21 cellular contexts compared by ENCODE assay signal in the genomic region with DNA sequence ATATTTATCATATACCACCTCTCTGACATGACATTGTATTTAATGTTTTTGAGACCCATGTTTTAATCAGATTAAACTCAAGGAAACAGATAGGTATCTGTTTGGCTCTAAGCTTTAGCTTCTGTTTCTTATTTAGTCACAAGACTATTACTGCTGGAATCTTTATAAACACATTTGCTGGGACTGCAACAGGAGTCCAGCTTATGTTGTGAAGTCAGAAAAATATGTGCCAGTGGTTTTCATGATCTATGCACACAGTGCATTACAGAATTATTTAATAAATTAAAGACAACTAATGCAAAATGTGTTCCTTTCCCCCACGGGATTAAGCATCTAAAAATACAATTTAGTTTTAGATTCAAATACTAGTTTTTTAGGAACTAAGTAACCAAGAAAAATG.
"Had no signal": no experiment of that assay in that cellular context is flagged by ENCODE, and none has a peak within 500 bp of the region (broad histone marks: within the 10 kb centered on the region; RNA-seq: fewer than 3 reads in every experiment).

No MANE protein-coding gene starts in this region.

- H3K4me2 ChIP-seq: neural progenitor cell had no signal

- H2AFZ ChIP-seq: neural progenitor cell had no signal

- ATAC-seq: body of pancreas, esophagus mucosa, gastrocnemius medialis, heart right ventricle, psoas muscle, sciatic nerve, T-cell had no signal

- H3K9me3 Mint-ChIP-seq: neural progenitor cell, T-cell had no signal

- H3K9me3 ChIP-seq: body of pancreas, colonic mucosa, gastrocnemius medialis, psoas muscle, spleen, stomach, testis, upper lobe of left lung had no signal

- H3K4me3 ChIP-seq: body of pancreas, colonic mucosa, gastrocnemius medialis, heart right ventricle, lung, neural progenitor cell, psoas muscle, spleen, stomach, testis, upper lobe of left lung had no signal

- H3K4me1 Mint-ChIP-seq: neural progenitor cell had no signal

- H3K36me3 ChIP-seq: colonic mucosa, gastrocnemius medialis, neural progenitor cell, upper lobe of left lung had no signal

- DNase-seq: activated CD4-positive, alpha-beta T cell treated with anti-CD3 and anti-CD28 coated beads, Interleukin-2, amount 50 U/mL, for 48 hours; activated CD4-positive, CD25-positive, alpha-beta regulatory T cell treated with anti-CD3 and anti-CD28 coated beads, Interleukin-2, amount 50 U/mL, for 72 hours; activated naive CD4-positive, alpha-beta T cell treated with anti-CD3 and anti-CD28 coated beads, Interleukin-2, amount 50 U/mL, for 16 hours; amygdala; body of pancreas; caudate nucleus; colonic mucosa; gastrocnemius medialis; heart right ventricle; midbrain; psoas muscle; spleen; stomach; T-cell; T1000; testis; upper lobe of left lung had no signal

- H3K27me3 Mint-ChIP-seq: T-cell had no signal

- H3K4me3 Mint-ChIP-seq: neural progenitor cell, T-cell had no signal

- H3K27me3 ChIP-seq: body of pancreas, colonic mucosa, gastrocnemius medialis, heart right ventricle, neural progenitor cell, spleen, stomach, testis, upper lobe of left lung had no signal

- H3K4me1 ChIP-seq: body of pancreas, colonic mucosa, gastrocnemius medialis, neural progenitor cell, psoas muscle, stomach, testis had no signal

- H3K27ac Mint-ChIP-seq: neural progenitor cell, T-cell had no signal

- H3K27ac ChIP-seq: body of pancreas, colonic mucosa, gastrocnemius medialis, heart right ventricle, neural progenitor cell, psoas muscle, spleen, stomach, testis, upper lobe of left lung had no signal
